Comparison of ENCODE assay signal across 8 cellular contexts in the genomic region with DNA sequence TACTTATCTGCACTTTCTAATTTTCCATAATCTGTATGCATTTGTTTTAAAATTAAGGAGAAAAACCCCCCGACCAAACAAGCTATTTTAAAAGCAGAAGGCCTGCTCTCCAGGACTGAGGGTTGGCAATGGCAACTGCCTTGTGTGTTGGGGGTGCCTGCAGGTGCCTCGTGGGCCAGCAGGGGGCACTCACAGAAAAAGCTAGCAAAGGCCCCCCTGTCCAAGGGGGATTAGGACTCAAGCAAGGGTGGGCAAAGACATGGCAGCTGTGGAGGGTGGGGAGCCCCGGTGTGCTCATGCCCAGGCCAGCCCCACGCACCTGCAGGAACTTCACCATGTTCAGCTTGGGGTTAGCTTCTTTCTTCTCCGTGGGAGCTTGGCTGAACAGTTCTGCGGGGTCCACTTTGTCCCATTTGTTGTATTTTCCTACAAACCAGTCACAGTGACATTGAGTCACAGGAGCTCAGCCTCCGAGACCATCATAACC. TPM values are rescaled to one million over a fixed set of nuclear protein-coding genes. Genes with fewer than 3 reads are reported as not detected.
DNase-seq lines count a peak whose midpoint lies in the region; ATAC-seq, FAIRE-seq and TF ChIP-seq lines count a peak whose summit lies in the region.

No MANE protein-coding gene starts in this region.

- TF ChIP-seq EP300 in gastroesophageal sphincter (IDR thresholded peaks at IDR 0.05): no peak

- H3K4me3 ChIP-seq in gastroesophageal sphincter (no peak overlapping the region), small intestine (ENCODE audit: low read depth in 1 of 2, low read length in 2 of 2) (no peak overlapping the region)

- WGBS in gastroesophageal sphincter (ENCODE audit: low coverage in 1 of 2), 2 donors: 62 to 73% methylated on average over 3 to 4 of the region's 7 CpGs
- WGBS in small intestine, 3 donors: 68 to 76% (median 71%) methylated on average over 7 of the region's 7 CpGs

- FAIRE-seq in small intestine (lab: Jason Lieb, UNC): no peak

- H3K27me3 Mint-ChIP-seq in activated T-cell treated with anti-CD3 and anti-CD28 coated beads, Interleukin-2, amount 50 U/mL, for 72 hours (ENCODE audit: low read depth): no peaks in the 10 kb centered on the region

- no peaks in the 10 kb centered on the region for H3K9me3 Mint-ChIP-seq in activated T-cell treated with anti-CD3 and anti-CD28 coated beads, Interleukin-2, amount 50 U/mL, for 72 hours

- H3K27me3 ChIP-seq in gastroesophageal sphincter: no peaks in the 10 kb centered on the region
- no peaks in the 10 kb centered on the region for H3K27me3 ChIP-seq in small intestine (ENCODE audit: control insufficient read depth in 2 of 2, insufficient read depth in 2 of 2, low read length in 2 of 2)

- TF ChIP-seq CTCF in GM12872 (IDR thresholded peaks at IDR 0.05; ENCODE audit: insufficient read depth, low read depth, low read length) (peak; percentile 95), gastroesophageal sphincter (IDR thresholded peaks at IDR 0.05) (peak in 3 of 4 experiments; percentile 35 to 69 (median 41))

- no peaks in the 10 kb centered on the region for H3K9me3 ChIP-seq in gastroesophageal sphincter
- no peaks in the 10 kb centered on the region for H3K9me3 ChIP-seq in small intestine (ENCODE audit: control insufficient read depth, low read depth)

- H3K36me3 ChIP-seq in gastroesophageal sphincter (peaks cover 0 to 83% of the 10 kb centered on the region in 2 donors), small intestine (ENCODE audit: control insufficient read depth in 2 of 2, insufficient read depth in 2 of 2, low read length in 2 of 2) (peaks cover 2 to 24% of the 10 kb centered on the region in 2 donors)

- H3K27ac ChIP-seq in gastroesophageal sphincter: no peak overlapping the region
- no peak overlapping the region for H3K27ac ChIP-seq in small intestine (ENCODE audit: low read depth in 1 of 2, low read length in 1 of 2)

- H3K4me1 ChIP-seq in gastroesophageal sphincter: no peaks in the 10 kb centered on the region
- H3K4me1 ChIP-seq in small intestine (ENCODE audit: control insufficient read depth in 2 of 2, insufficient read depth in 1 of 2, low read depth in 1 of 2, low read length in 1 of 2): no peaks in the 10 kb centered on the region

- H3K36me3 Mint-ChIP-seq in activated T-cell treated with anti-CD3 and anti-CD28 coated beads, Interleukin-2, amount 50 U/mL, for 72 hours (ENCODE audit: insufficient read depth in 2 of 2): peaks cover 2 to 15% of the 10 kb centered on the region in 2 donors

- H3K27ac Mint-ChIP-seq in activated T-cell treated with anti-CD3 and anti-CD28 coated beads, Interleukin-2, amount 50 U/mL, for 72 hours: no peak overlapping the region

- peak; percentile 60 for ATAC-seq in activated T-cell treated with anti-CD3 and anti-CD28 coated beads, Interleukin-2, amount 50 U/mL, for 72 hours (replicated peaks in 1 of 2)
- ATAC-seq in gastroesophageal sphincter (no peak), HG02759 (IDR thresholded peaks at IDR 0.05; ENCODE audit: unreplicated experiment) (no peak), HG03378 (IDR thresholded peaks at IDR 0.05; ENCODE audit: unreplicated experiment) (no peak)

- peaks cover 9% of the 10 kb centered on the region for H3K4me1 Mint-ChIP-seq in activated T-cell treated with anti-CD3 and anti-CD28 coated beads, Interleukin-2, amount 50 U/mL, for 72 hours (ENCODE audit: low read depth)

- TF ChIP-seq POLR2A in gastroesophageal sphincter (IDR thresholded peaks at IDR 0.05): no peak

- no peak overlapping the region for H3K4me3 Mint-ChIP-seq in activated T-cell treated with anti-CD3 and anti-CD28 coated beads, Interleukin-2, amount 50 U/mL, for 72 hours

- peak; percentile 21 for DNase-seq in NCI-H460 (ENCODE audit: extremely low read depth, low read depth)
- DNase-seq in activated T-cell treated with anti-CD3 and anti-CD28 coated beads, Interleukin-2, amount 50 U/mL, for 72 hours: peak; percentile 50 to 63
- DNase-seq in small intestine: peak; percentile 13
- no peak for DNase-seq in NCI-H1105 treated with DMSO at 0.1 percent for 48 hours (lab: John Stamatoyannopoulos, UW)

RNA-seq across cellular contexts. Expression of gene TOP3B, which starts 10.3 kb away (rescaled TPM):
- 15.5 and 20.4 TPM in 2 replicates for total RNA-seq in NCI-H460 (2014; rRNA removed; shearing (Covaris generic))
- polyA plus RNA-seq in NCI-H460 (2014; cell fraction: nucleus; rRNA removed): 78.4 and 95.9 TPM in 2 replicates
- 10 to 100 TPM; 29.6 to 33.2 TPM for total RNA-seq in activated T-cell treated with anti-CD3 and anti-CD28 coated beads, Interleukin-2, amount 50 U/mL, for 72 hours
- total RNA-seq in gastroesophageal sphincter: 10 to 100 TPM in 3 of 4 donors, 1 to 10 TPM in 1; 8.9 to 24.9 (median 18.6) TPM
- 10 to 100 TPM; 12.0 to 15.0 (median 14.1) TPM for polyA plus RNA-seq in small intestine

RNA-seq across cellular contexts. Expression of gene PPM1F, which starts 19.7 kb away (rescaled TPM):
- 21.4 and 24.6 TPM in 2 replicates for total RNA-seq in NCI-H460 (2014; rRNA removed; shearing (Covaris generic))
- 49.5 and 51.4 TPM in 2 replicates for polyA plus RNA-seq in NCI-H460 (2014; cell fraction: nucleus; rRNA removed)
- 10 to 100 TPM; 13.0 to 21.8 TPM for total RNA-seq in activated T-cell treated with anti-CD3 and anti-CD28 coated beads, Interleukin-2, amount 50 U/mL, for 72 hours
- 10 to 100 TPM; 22.9 to 78.0 (median 36.8) TPM for total RNA-seq in gastroesophageal sphincter
- polyA plus RNA-seq in small intestine: 10 to 100 TPM in 1 of 3 donors, 1 to 10 TPM in 2; 1.8 to 16.7 (median 4.6) TPM

Comparison
In these comparisons a context has a peak if more than half of its experiments do, and no peak if none do; other contexts are left out.
1. ATAC-seq: peak in activated T-cell treated with anti-CD3 and anti-CD28 coated beads, Interleukin-2, amount 50 U/mL, for 72 hours (2 of 2); none in gastroesophageal sphincter (single experiment), HG02759 (single experiment) and HG03378 (single experiment).